ENCODE assay signal across 17 cellular contexts in the genomic region with DNA sequence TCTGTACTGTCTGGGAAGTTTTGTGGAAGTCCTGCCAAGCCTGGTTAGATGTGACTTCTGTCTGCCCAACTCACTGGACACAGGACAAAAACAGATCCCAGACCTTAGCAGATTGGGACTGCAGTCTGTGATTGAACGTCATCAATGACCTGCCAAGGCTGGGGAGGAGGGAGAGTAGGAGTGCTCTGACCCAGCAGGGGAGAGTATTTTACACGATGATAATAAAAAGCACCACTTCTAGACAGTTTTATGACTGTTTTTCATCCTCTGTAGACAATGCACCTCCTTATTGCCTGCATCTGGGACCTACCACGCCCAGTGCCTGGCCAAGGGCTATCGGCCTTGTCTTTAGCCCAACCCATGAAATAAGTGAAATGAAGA.
DNase-seq lines count a peak whose midpoint lies in the region; ATAC-seq and TF ChIP-seq lines count a peak whose summit lies in the region.
"Had no signal": no experiment of that assay in that cellular context is flagged by ENCODE, and none has a peak within 500 bp of the region (broad histone marks: within the 10 kb centered on the region; RNA-seq: fewer than 3 reads in every experiment).

No MANE protein-coding gene starts in this region.

- H3K36me3 ChIP-seq in adipocyte (ENCODE audit: control insufficient read depth, insufficient read depth, low read length, severe bottlenecking) (no peaks in the 10 kb centered on the region), left ventricle myocardium inferior (no peaks in the 10 kb centered on the region)

- peak; percentile 66 for DNase-seq in A172 (ENCODE audit: low spot score)
- DNase-seq in adipocyte (ENCODE audit: low read depth) = no peak
- no peak for DNase-seq in left ventricle myocardium inferior
- no peak for DNase-seq in sciatic nerve (ENCODE audit: low spot score)
- DNase-seq in dorsolateral prefrontal cortex = no peak
- DNase-seq in NCI-H128 (lab: John Stamatoyannopoulos, UW; ENCODE audit: unreplicated experiment) = no peak
- no peak for DNase-seq in AML-193 (lab: John Stamatoyannopoulos, UW)
- DNase-seq in SKM-1 treated with dmso at 0.1 percent for 144 hours (lab: John Stamatoyannopoulos, UW; ENCODE audit: unreplicated experiment) = no peak
- DNase-seq: activated CD4-positive, alpha-beta memory T cell treated with anti-CD3 and anti-CD28 coated beads for 36 hours; CD8-positive, alpha-beta T cell; NCI-H1436; NCI-H510A; nucleus accumbens; small intestine; stimulated activated naive CD4-positive, alpha-beta T cell had no signal

- no peak overlapping the region for H3K9ac ChIP-seq in adipocyte (ENCODE audit: low read length)

- H3K27me3 ChIP-seq in adipocyte (replicated peaks; ENCODE audit: control insufficient read depth, insufficient read depth, low read length) (peaks cover 5% of the 10 kb centered on the region), left ventricle myocardium inferior (ENCODE audit: low read depth) (no peaks in the 10 kb centered on the region), dorsolateral prefrontal cortex (no peaks in the 10 kb centered on the region)

- no peak for TF ChIP-seq CTCF in left ventricle myocardium inferior (IDR thresholded peaks at IDR 0.05; ENCODE audit: borderline replicate concordance)
- TF ChIP-seq CTCF in dorsolateral prefrontal cortex (IDR thresholded peaks at IDR 0.05 in 54 of 56, conservative IDR thresholded peaks at IDR 0.05 in 2 of 56; ENCODE audit: low read depth in 1 of 56, partially characterized antibody in 56 of 56) = no peak

- peak overlapping the region; percentile 6 for H3K4me3 ChIP-seq in adipocyte (ENCODE audit: low read length)
- H3K4me3 ChIP-seq in left ventricle myocardium inferior = no peak overlapping the region
- H3K4me3 ChIP-seq in dorsolateral prefrontal cortex = no peak overlapping the region
- H3K4me3 ChIP-seq: coronary artery, K562 had no signal

- intact Hi-C loops in left ventricle myocardium inferior (cut with micrococcal nuclease) (no loop called here), sciatic nerve (cut with DNase I) (no loop called here), dorsolateral prefrontal cortex (cut with DNase I) (no loop called here)

- peak overlapping the region; percentile 81 for H3K27ac ChIP-seq in left ventricle myocardium inferior (replicated peaks)
- H3K27ac ChIP-seq in dorsolateral prefrontal cortex = peak overlapping the region in 21 of 59 donors; percentile 7 to 63 (median 26)

- ATAC-seq in sciatic nerve = peak; percentile 68
- ATAC-seq: CD8-positive, alpha-beta T cell; K562 had no signal

- H3K4me1 ChIP-seq in adipocyte (ENCODE audit: control insufficient read depth, insufficient read depth, low read length) = peaks cover 28% of the 10 kb centered on the region
- H3K4me1 ChIP-seq in left ventricle myocardium inferior = peaks cover 69% of the 10 kb centered on the region

- H3K9me3 ChIP-seq in adipocyte (ENCODE audit: control insufficient read depth, low read length) = no peaks in the 10 kb centered on the region
- H3K9me3 ChIP-seq in left ventricle myocardium inferior (replicated peaks) = no peaks in the 10 kb centered on the region
